In genomic region chr9:2027761-2028160, GRCh38 we compare ENCODE assay signal across 1 cellular context.
TF ChIP-seq lines count a peak whose summit lies in the region.

No MANE protein-coding gene starts in this region.

TF ChIP-seq in Ishikawa, 13 proteins besides CTCF, POLR2A, EP300 and RAD21 (continued from another document):
- TF ChIP-seq REST (IDR thresholded peaks at IDR 0.05; ENCODE audit: low read depth) = no peak
